In genomic region chr12:31585271-31585670, GRCh38 we compare ENCODE assay signal across 14 cellular contexts. TPM values are rescaled to one million over a fixed set of nuclear protein-coding genes. Genes with fewer than 3 reads are reported as not detected.
A peak's percentile ranks its signal among the peaks of the same experiment; 100 is the strongest.
DNase-seq lines count a peak whose midpoint lies in the region; ATAC-seq and TF ChIP-seq lines count a peak whose summit lies in the region.
"Had no signal": no experiment of that assay in that cellular context is flagged by ENCODE, and none has a peak within 500 bp of the region (broad histone marks: within the 10 kb centered on the region; RNA-seq: fewer than 3 reads in every experiment).

No MANE protein-coding gene starts in this region.

- H3K27me3 ChIP-seq in A673 (replicated peaks; ENCODE audit: insufficient read depth, low read depth, low read length, poor library complexity) = no peaks in the 10 kb centered on the region
- no peaks in the 10 kb centered on the region for H3K27me3 ChIP-seq in colonic mucosa
- H3K27me3 ChIP-seq in GM23338 (ENCODE audit: insufficient read depth) = peaks cover 19% of the 10 kb centered on the region
- H3K27me3 ChIP-seq: uterus had no signal

- H3F3A ChIP-seq in GM23338 (replicated peaks; ENCODE audit: low read depth) = no peaks in the 10 kb centered on the region

- CTCF ChIA-PET in OCI-LY7 (lab: Charles Lee; ENCODE audit: unreplicated experiment) = no interaction called here
- CTCF ChIA-PET in A673 (lab: Charles Lee) = no interaction called here

- H3K36me3 Mint-ChIP-seq in osteocyte (ENCODE audit: unreplicated experiment) = no peaks in the 10 kb centered on the region
- peaks cover 11% of the 10 kb centered on the region for H3K36me3 Mint-ChIP-seq in GM23338 (ENCODE audit: low read depth)
- H3K36me3 Mint-ChIP-seq: naive thymus-derived CD4-positive, alpha-beta T cell had no signal

- TF ChIP-seq CTCF in OCI-LY7 (conservative IDR thresholded peaks at IDR 0.05; ENCODE audit: low read length) = no peak
- no peak for TF ChIP-seq CTCF in fibroblast of mammary gland (conservative IDR thresholded peaks at IDR 0.05; ENCODE audit: control insufficient read depth, insufficient read depth, low read depth, low read length)
- no peak for TF ChIP-seq CTCF in osteocyte (IDR thresholded peaks at IDR 0.05)
- TF ChIP-seq CTCF in A673 (conservative IDR thresholded peaks at IDR 0.05; ENCODE audit: low read depth, low read length) = no peak
- TF ChIP-seq CTCF in colonic mucosa (IDR thresholded peaks at IDR 0.05) = no peak
- no peak for TF ChIP-seq CTCF in GM23338 (conservative IDR thresholded peaks at IDR 0.05; ENCODE audit: low read depth in 2 of 2)

- ATAC-seq in GM23338 = no peak; the same call in 2 of the 3 replicates
- ATAC-seq: naive thymus-derived CD4-positive, alpha-beta T cell had no signal

- H2AFZ ChIP-seq in OCI-LY7 (ENCODE audit: low read length) = no peak overlapping the region
- no peak overlapping the region for H2AFZ ChIP-seq in GM23338

- DNase-seq in Daoy (ENCODE audit: low read depth) = peak; percentile 15
- DNase-seq in OCI-LY7 (ENCODE audit: low spot score) = no peak
- DNase-seq in fibroblast of mammary gland (ENCODE audit: low read depth) = peak; percentile 8
- DNase-seq in osteocyte (ENCODE audit: extremely low spot score, unreplicated experiment) = no peak
- no peak for DNase-seq in A673 (ENCODE audit: low spot score)
- DNase-seq in activated CD4-positive, CD25-positive, alpha-beta regulatory T cell (lab: John Stamatoyannopoulos, UW) = no peak
- DNase-seq in colonic mucosa = no peak
- no peak for DNase-seq in GM23338 (ENCODE audit: low spot score)
- DNase-seq: activated T-cell treated with anti-CD3 and anti-CD28 coated beads for 4 hours; aorta; H9; naive thymus-derived CD4-positive, alpha-beta T cell; uterus had no signal

- H3K9me3 ChIP-seq in OCI-LY7 (ENCODE audit: low read length) = peaks cover 28% of the 10 kb centered on the region; the same call in 1 of the 2 replicates
- no peaks in the 10 kb centered on the region for H3K9me3 ChIP-seq in A673 (ENCODE audit: low read depth, low read length, poor library complexity, severe bottlenecking)
- H3K9me3 ChIP-seq in colonic mucosa = no peaks in the 10 kb centered on the region
- H3K9me3 ChIP-seq: uterus had no signal

- H3K9me3 Mint-ChIP-seq in osteocyte (ENCODE audit: unreplicated experiment) = no peaks in the 10 kb centered on the region
- H3K9me3 Mint-ChIP-seq in GM23338 = no peaks in the 10 kb centered on the region; the same call in 1 of the 3 replicates
- H3K9me3 Mint-ChIP-seq: H9 had no signal

- H4K20me1 ChIP-seq in OCI-LY7 (ENCODE audit: insufficient read depth, low read length) = no peaks in the 10 kb centered on the region
- peaks cover 8% of the 10 kb centered on the region for H4K20me1 ChIP-seq in GM23338 (replicated peaks; ENCODE audit: insufficient read depth)

- H3K4me1 ChIP-seq in OCI-LY7 (ENCODE audit: insufficient read depth, low read length, poor library complexity, severe bottlenecking) (peaks cover 50% of the 10 kb centered on the region), A673 (ENCODE audit: insufficient read depth, low read length, poor library complexity, severe bottlenecking) (no peaks in the 10 kb centered on the region), colonic mucosa (no peaks in the 10 kb centered on the region), GM23338 (ENCODE audit: insufficient read depth) (peaks cover 16% of the 10 kb centered on the region)
- H3K4me1 ChIP-seq: uterus had no signal

- H3K79me2 ChIP-seq in OCI-LY7 (ENCODE audit: insufficient read depth, low read depth, low read length) = peaks cover 99% of the 10 kb centered on the region
- peaks cover 68% of the 10 kb centered on the region for H3K79me2 ChIP-seq in GM23338 (replicated peaks; ENCODE audit: insufficient read depth)

- H3K4me3 Mint-ChIP-seq in osteocyte (ENCODE audit: unreplicated experiment) (no peak overlapping the region), GM23338 (no peak overlapping the region)
- H3K4me3 Mint-ChIP-seq: H9; naive thymus-derived CD4-positive, alpha-beta T cell had no signal

- H3K9me2 ChIP-seq in OCI-LY7 (ENCODE audit: insufficient read depth, low read length) (no peaks in the 10 kb centered on the region), GM23338 (ENCODE audit: insufficient read depth) (peaks cover 3% of the 10 kb centered on the region; the same call in 1 of the 2 replicates)

- H3K4me2 ChIP-seq in OCI-LY7 (ENCODE audit: low read length) (peak overlapping the region; percentile 80; the same call in 1 of the 2 replicates), GM23338 (no peak overlapping the region; the same call in 1 of the 2 replicates)

- intact Hi-C loops in OCI-LY7 (cut with micrococcal nuclease; ENCODE audit: unreplicated experiment) (loop anchor here (5.0 kb wide), 1 partner anchor 263 kb away; no protein-coding TSS in a partner anchor), A673 (cut with micrococcal nuclease; ENCODE audit: unreplicated experiment) (no loop called here), colonic mucosa (cut with DNase I) (no loop called here)

- H3K36me3 ChIP-seq in OCI-LY7 (ENCODE audit: insufficient read depth, low read length) (peaks cover 47% of the 10 kb centered on the region), A673 (ENCODE audit: insufficient read depth, low read length, poor library complexity, severe bottlenecking) (no peaks in the 10 kb centered on the region), colonic mucosa (no peaks in the 10 kb centered on the region), GM23338 (ENCODE audit: insufficient read depth) (no peaks in the 10 kb centered on the region)
- H3K36me3 ChIP-seq: uterus had no signal

- no peak overlapping the region for H3K27ac ChIP-seq in OCI-LY7 (ENCODE audit: low read depth, low read length, poor library complexity, severe bottlenecking)
- no peak overlapping the region for H3K27ac ChIP-seq in A673 (ENCODE audit: low read depth, low read length, poor library complexity, severe bottlenecking)
- H3K27ac ChIP-seq in colonic mucosa = no peak overlapping the region
- no peak overlapping the region for H3K27ac ChIP-seq in GM23338 (ENCODE audit: low read depth)
- H3K27ac ChIP-seq: epithelial cell of prostate, uterus had no signal

- H3K27ac Mint-ChIP-seq in osteocyte (ENCODE audit: unreplicated experiment) (peak overlapping the region; percentile 78), GM23338 (no peak overlapping the region)
- H3K27ac Mint-ChIP-seq: H9; naive thymus-derived CD4-positive, alpha-beta T cell had no signal

- H3K27me3 Mint-ChIP-seq in osteocyte (ENCODE audit: unreplicated experiment) = no peaks in the 10 kb centered on the region
- H3K27me3 Mint-ChIP-seq in GM23338 (ENCODE audit: insufficient read depth, low read depth, poor library complexity) = peaks cover 10% of the 10 kb centered on the region

- no peak overlapping the region for H3K9ac ChIP-seq in colonic mucosa (ENCODE audit: low read depth in 2 of 2, low read length in 2 of 2)

- POLR2A ChIA-PET in OCI-LY7 (lab: Charles Lee) (interaction anchor here (0.5 to 4.0 kb wide), 10 partner anchors 11 to 204 kb away, joined by 3 to 42 read pairs (median 3); no protein-coding TSS in a partner anchor), A673 (lab: Charles Lee; ENCODE audit: low non-redundant PET) (no interaction called here)

- H3K4me1 Mint-ChIP-seq in osteocyte (ENCODE audit: unreplicated experiment) (peaks cover 40% of the 10 kb centered on the region), GM23338 (peaks cover 22% of the 10 kb centered on the region)

- H3K4me3 ChIP-seq in OCI-LY7 (ENCODE audit: low read depth, low read length, poor library complexity, severe bottlenecking) (no peak overlapping the region), fibroblast of mammary gland (ENCODE audit: control insufficient read depth, low read depth, low read length) (no peak overlapping the region), A673 (ENCODE audit: low read depth, low read length, poor library complexity, severe bottlenecking) (no peak overlapping the region), colonic mucosa (no peak overlapping the region), GM23338 (no peak overlapping the region)
- H3K4me3 ChIP-seq: uterus had no signal

- BruUV-seq in OCI-LY7 (replicated peaks; lab: Mats Ljungman, UMichigan) (no TSS peak), A673 (replicated peaks; lab: Mats Ljungman, UMichigan) (no TSS peak)

TF ChIP-seq in GM23338, 12 proteins besides CTCF, POLR2A, EP300 and RAD21 (continues in another document):
- no peak for TF ChIP-seq CREB1 (CRISPR knock-in tag; IDR thresholded peaks at IDR 0.05; ENCODE audit: low read depth)
- no peak for TF ChIP-seq EZH2phosphoT487 (IDR thresholded peaks at IDR 0.05; ENCODE audit: unreplicated experiment)
- TF ChIP-seq REST (IDR thresholded peaks at IDR 0.05; ENCODE audit: unreplicated experiment) = no peak
- TF ChIP-seq ZNF331 (CRISPR knock-in tag; IDR thresholded peaks at IDR 0.05; ENCODE audit: low read depth) = no peak

RNA-seq across cellular contexts. Expression of gene DENND5B, which starts 5.7 kb away (rescaled TPM):
- total RNA-seq in Daoy (2014; rRNA removed; shearing (Covaris generic)) = 13.2 and 18.1 TPM in 2 replicates
- total RNA-seq in OCI-LY7 (2014; rRNA removed; shearing (Covaris generic)) = 16.7 and 23.1 TPM in 2 replicates
- 36.4 and 38.9 TPM in 2 replicates for total RNA-seq in OCI-LY7 (2022)
- total RNA-seq in osteocyte = 17.8 and 20.3 TPM in 2 replicates
- total RNA-seq in A673 (2021) = 7.2 and 7.6 TPM in 2 replicates
- 10 to 100 TPM in 1 of 2 donors, 1 to 10 TPM in 1; 3.9 to 11.8 TPM for total RNA-seq in colonic mucosa
- 17.2 and 19.3 TPM in 2 replicates for total RNA-seq in GM23338 (2014; rRNA removed; shearing (Covaris generic))
- 5.4 and 6.5 TPM in 2 replicates for polyA plus RNA-seq in GM23338 (2016; fragmentation: Nextera tagmentation; extraction: Ambion mirVana)
- polyA plus RNA-seq: naive thymus-derived CD4-positive, alpha-beta T cell had no signal

Comparison
In these comparisons a context has a peak if more than half of its experiments do, and no peak if none do; other contexts are left out.
1. DNase-seq: peak in Daoy (single experiment) and fibroblast of mammary gland (single experiment); none in OCI-LY7 (single experiment), osteocyte (single experiment), A673 (single experiment), activated CD4-positive, CD25-positive, alpha-beta regulatory T cell (0 of 4), colonic mucosa (single experiment) and GM23338 (single experiment).